Comparison of ENCODE assay signal across 9 cellular contexts in the genomic region with DNA sequence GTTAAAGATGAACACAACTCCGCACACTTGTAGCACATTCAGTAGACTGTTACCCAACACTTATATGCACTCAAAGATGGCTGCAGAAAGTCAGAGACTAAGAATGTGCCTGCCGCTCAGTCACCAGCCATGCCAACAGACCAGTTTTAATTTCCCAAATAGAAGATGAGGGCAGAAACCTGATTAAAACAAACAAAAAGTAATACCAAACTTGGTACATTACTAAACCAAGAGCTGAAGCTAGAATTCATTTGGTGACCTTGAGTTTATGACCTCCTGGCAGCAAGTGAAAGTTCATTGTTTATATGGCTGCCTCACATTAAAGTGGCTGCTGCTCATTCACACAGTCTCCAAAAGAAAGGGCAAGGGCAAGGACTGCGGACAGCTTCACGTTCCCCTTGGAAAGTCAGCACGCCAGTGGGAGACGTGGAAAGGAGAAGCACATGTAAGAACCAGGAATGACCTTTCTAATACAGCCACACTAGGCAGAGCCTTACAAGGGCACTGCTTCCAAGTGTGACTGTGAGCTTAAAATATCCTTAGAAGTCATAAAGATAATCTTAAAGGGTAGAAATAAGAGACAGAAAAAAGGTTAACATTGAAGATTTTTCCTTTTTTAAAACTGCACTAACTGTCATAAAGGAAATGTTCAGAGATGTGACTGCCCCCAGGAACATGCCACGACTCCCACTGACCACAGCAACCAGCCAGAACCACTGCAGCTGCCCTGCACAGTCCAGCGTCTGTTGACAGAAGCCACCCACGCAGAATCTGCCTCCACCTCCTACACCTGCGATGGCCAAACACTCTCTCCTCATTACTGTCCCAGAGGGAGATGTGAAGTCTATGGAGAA.
DNase-seq lines count a peak whose midpoint lies in the region; ATAC-seq and TF ChIP-seq lines count a peak whose summit lies in the region.
"Had no signal": no experiment of that assay in that cellular context is flagged by ENCODE, and none has a peak within 500 bp of the region (broad histone marks: within the 10 kb centered on the region; RNA-seq: fewer than 3 reads in every experiment).

No MANE protein-coding gene starts in this region.

- no peaks in the 10 kb centered on the region for H3K9me3 ChIP-seq in vagina

- H3K4me1 ChIP-seq in vagina = peaks cover 96% of the 10 kb centered on the region

- H3K36me3 Mint-ChIP-seq in naive thymus-derived CD8-positive, alpha-beta T cell = peaks cover 0 to 48% (median 5%) of the 10 kb centered on the region in 3 donors

- no peak for DNase-seq in Right ventricle myocardium inferior (ENCODE audit: missing footprints)
- DNase-seq in cardiac septum (ENCODE audit: low spot score) = no peak
- DNase-seq in fibroblast of the aortic adventitia (ENCODE audit: low read depth) = no peak
- DNase-seq in naive thymus-derived CD8-positive, alpha-beta T cell = no peak
- no peak for DNase-seq in vagina (ENCODE audit: extremely low spot score in 2 of 2)
- DNase-seq in AG08396 (ENCODE audit: low spot score) = no peak
- DNase-seq: posterior cingulate gyrus had no signal

- H3K27me3 Mint-ChIP-seq in naive thymus-derived CD8-positive, alpha-beta T cell = no peaks in the 10 kb centered on the region

- H3K4me1 Mint-ChIP-seq in naive thymus-derived CD8-positive, alpha-beta T cell = peaks cover 39 to 84% (median 80%) of the 10 kb centered on the region in 4 donors

- H3K36me3 ChIP-seq in vagina = peaks cover 0 to 5% of the 10 kb centered on the region in 2 donors

- ATAC-seq in Right ventricle myocardium inferior = peak; percentile 53
- ATAC-seq in naive thymus-derived CD8-positive, alpha-beta T cell = no peak
- ATAC-seq in HG03175 (IDR thresholded peaks at IDR 0.05; ENCODE audit: unreplicated experiment) = no peak
- no peak for ATAC-seq in GM18907 (IDR thresholded peaks at IDR 0.05; ENCODE audit: unreplicated experiment)

- no peak for TF ChIP-seq POLR2A in vagina (IDR thresholded peaks at IDR 0.05)

- peak overlapping the region in 2 of 10 donors; percentile 25 to 54 for H3K4me3 Mint-ChIP-seq in naive thymus-derived CD8-positive, alpha-beta T cell

- TF ChIP-seq CTCF in fibroblast of the aortic adventitia (IDR thresholded peaks at IDR 0.05; ENCODE audit: insufficient read depth, low read length) = no peak
- no peak for TF ChIP-seq CTCF in vagina (IDR thresholded peaks at IDR 0.05)

- H3K27ac ChIP-seq in vagina = peak overlapping the region; percentile 71

- POLR2A ChIA-PET in naive thymus-derived CD8-positive, alpha-beta T cell (lab: Charles Lee) = no interaction called here

- no peaks in the 10 kb centered on the region for H3K27me3 ChIP-seq in vagina

- peak overlapping the region in 7 of 10 donors; percentile 12 to 85 (median 55) for H3K27ac Mint-ChIP-seq in naive thymus-derived CD8-positive, alpha-beta T cell

- intact Hi-C loops in Right ventricle myocardium inferior (cut with DNase I) (no loop called here), cardiac septum (cut with DNase I) (loop anchor here (2.0 kb wide), 1 partner anchor 21 kb away; no protein-coding TSS in a partner anchor), vagina (cut with DNase I) (no loop called here)

- H3K9me3 Mint-ChIP-seq in naive thymus-derived CD8-positive, alpha-beta T cell = no peaks in the 10 kb centered on the region

- H3K4me3 ChIP-seq in fibroblast of the aortic adventitia (ENCODE audit: low read depth, low read length) = peak overlapping the region; percentile 34
- peak overlapping the region in 1 of 2 donors; percentile 14 for H3K4me3 ChIP-seq in vagina
